Comparison of ENCODE assay signal across 15 cellular contexts in the genomic region with DNA sequence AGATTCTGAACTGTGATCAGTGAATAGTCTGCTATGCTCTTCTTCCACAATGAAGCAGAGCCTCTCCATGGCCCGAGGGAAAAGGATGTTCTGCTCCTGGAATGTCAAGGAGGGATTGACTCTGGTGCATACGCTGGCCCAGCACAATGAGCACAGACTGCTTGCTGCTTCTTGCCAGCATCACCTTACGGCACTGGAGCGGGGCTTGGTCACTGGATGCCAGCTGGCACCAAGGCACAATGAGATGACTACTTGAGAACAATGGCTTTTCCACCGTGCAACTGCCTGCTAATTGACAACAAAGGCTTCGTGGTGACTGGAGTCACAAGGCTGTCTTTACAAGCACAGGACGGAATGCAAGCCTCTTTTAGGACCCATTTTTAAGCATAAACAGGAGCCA.
A peak's percentile ranks its signal among the peaks of the same experiment; 100 is the strongest.
DNase-seq lines count a peak whose midpoint lies in the region; ATAC-seq and TF ChIP-seq lines count a peak whose summit lies in the region.
"Had no signal": no experiment of that assay in that cellular context is flagged by ENCODE, and none has a peak within 500 bp of the region (broad histone marks: within the 10 kb centered on the region; RNA-seq: fewer than 3 reads in every experiment).

No MANE protein-coding gene starts in this region.

- ATAC-seq in heart right ventricle = peak in 6 of 8 donors; percentile 28 to 89 (median 72)
- ATAC-seq in activated CD8-positive, alpha-beta T cell treated with anti-CD3 and anti-CD28 coated beads, Interleukin-2, amount 10 ng/mL, durations not matched to agents 7 days and 5 days = no peak
- ATAC-seq: HCT116 had no signal

- intact Hi-C loops in heart right ventricle (cut with DNase I) = no loop called here

- no peaks in the 10 kb centered on the region for H3K36me3 Mint-ChIP-seq in activated CD8-positive, alpha-beta T cell treated with anti-CD3 and anti-CD28 coated beads, Interleukin-2, amount 10 ng/mL, durations not matched to agents 7 days and 5 days (ENCODE audit: low read depth)
- H3K36me3 Mint-ChIP-seq: activated naive CD8-positive, alpha-beta T cell treated with anti-CD3 and anti-CD28 coated beads, Interleukin-2, amount 10 ng/mL, durations not matched to agents 7 days and 5 days had no signal

- no peaks in the 10 kb centered on the region for H3K9me3 ChIP-seq in heart right ventricle
- H3K9me3 ChIP-seq: BLaER1 treated with 17β-estradiol and CSF1 and Interleukin-3, amounts not matched to agents 10 nM and 100 nM had no signal

- no peak overlapping the region for H3K4me3 Mint-ChIP-seq in activated CD8-positive, alpha-beta T cell treated with anti-CD3 and anti-CD28 coated beads, Interleukin-2, amount 10 ng/mL, durations not matched to agents 7 days and 5 days
- H3K4me3 Mint-ChIP-seq: activated naive CD8-positive, alpha-beta T cell treated with anti-CD3 and anti-CD28 coated beads, Interleukin-2, amount 10 ng/mL, durations not matched to agents 7 days and 5 days; activated T-cell treated with anti-CD3 and anti-CD28 coated beads, Interleukin-2, amount 50 U/mL, for 24 hours had no signal

- H3K27me3 Mint-ChIP-seq in activated CD8-positive, alpha-beta T cell treated with anti-CD3 and anti-CD28 coated beads, Interleukin-2, amount 10 ng/mL, durations not matched to agents 7 days and 5 days (ENCODE audit: low read depth) = no peaks in the 10 kb centered on the region
- H3K27me3 Mint-ChIP-seq: activated naive CD8-positive, alpha-beta T cell treated with anti-CD3 and anti-CD28 coated beads, Interleukin-2, amount 10 ng/mL, durations not matched to agents 7 days and 5 days; activated T-cell treated with anti-CD3 and anti-CD28 coated beads, Interleukin-2, amount 50 U/mL, for 24 hours had no signal

- no peaks in the 10 kb centered on the region for H3K36me3 ChIP-seq in heart right ventricle
- H3K36me3 ChIP-seq: BLaER1 treated with 17β-estradiol and CSF1 and Interleukin-3, amounts not matched to agents 10 nM and 100 nM had no signal

- POLR2A ChIA-PET in activated CD8-positive, alpha-beta T cell treated with anti-CD3 and anti-CD28 coated beads, Interleukin-2, amount 10 ng/mL, durations not matched to agents 7 days and 5 days (lab: Charles Lee) = no interaction called here

- WGBS in heart right ventricle, 2 donors = 38 to 50% methylated on average over 7 of the region's 7 CpGs

- H3K27ac Mint-ChIP-seq in activated CD8-positive, alpha-beta T cell treated with anti-CD3 and anti-CD28 coated beads, Interleukin-2, amount 10 ng/mL, durations not matched to agents 7 days and 5 days = no peak overlapping the region
- H3K27ac Mint-ChIP-seq: activated naive CD8-positive, alpha-beta T cell treated with anti-CD3 and anti-CD28 coated beads, Interleukin-2, amount 10 ng/mL, durations not matched to agents 7 days and 5 days; activated T-cell treated with anti-CD3 and anti-CD28 coated beads, Interleukin-2, amount 50 U/mL, for 24 hours had no signal

- no peak for TF ChIP-seq CTCF in heart right ventricle (IDR thresholded peaks at IDR 0.05)

- H3K27ac ChIP-seq in heart right ventricle = no peak overlapping the region
- H3K27ac ChIP-seq in substantia nigra (ENCODE audit: low read depth, low read length, poor library complexity, severe bottlenecking) = peak overlapping the region; percentile 85
- H3K27ac ChIP-seq: BLaER1 treated with 17β-estradiol and CSF1 and Interleukin-3, amounts not matched to agents 10 nM and 100 nM; skin epidermis had no signal

- no peaks in the 10 kb centered on the region for H3K9me3 Mint-ChIP-seq in activated CD8-positive, alpha-beta T cell treated with anti-CD3 and anti-CD28 coated beads, Interleukin-2, amount 10 ng/mL, durations not matched to agents 7 days and 5 days (ENCODE audit: insufficient read depth)
- H3K9me3 Mint-ChIP-seq: activated naive CD8-positive, alpha-beta T cell treated with anti-CD3 and anti-CD28 coated beads, Interleukin-2, amount 10 ng/mL, durations not matched to agents 7 days and 5 days; activated T-cell treated with anti-CD3 and anti-CD28 coated beads, Interleukin-2, amount 50 U/mL, for 24 hours had no signal

- H3K4me3 ChIP-seq in heart right ventricle = no peak overlapping the region
- H3K4me3 ChIP-seq: BLaER1 treated with 17β-estradiol and CSF1 and Interleukin-3, amounts not matched to agents 10 nM and 100 nM; skin epidermis had no signal

- no peaks in the 10 kb centered on the region for H3K27me3 ChIP-seq in heart right ventricle

- peak; percentile 80 for DNase-seq in NCI-H1105 treated with DMSO at 0.1 percent for 48 hours (lab: John Stamatoyannopoulos, UW)
- DNase-seq in NCI-H446 (lab: John Stamatoyannopoulos, UW) = peak; percentile 35 to 71
- peak in 1 of 2 donors; percentile 38 for DNase-seq in heart right ventricle
- peak in 45 of 49 donors; percentile 21 to 91 (median 73) for DNase-seq in substantia nigra (lab: John Stamatoyannopoulos, UW)
- DNase-seq in activated CD8-positive, alpha-beta T cell treated with anti-CD3 and anti-CD28 coated beads, Interleukin-2, amount 10 ng/mL, durations not matched to agents 7 days and 5 days = no peak
- no peak for DNase-seq in epidermal melanocyte (ENCODE audit: insufficient read length, low spot score)
- DNase-seq in NK-92 treated with Interleukin-12 subunit alpha and Interleukin-12 subunit beta, amount 100 ng/mL, for 24 hours (lab: John Stamatoyannopoulos, UW) = no peak
- DNase-seq: activated CD4-positive, alpha-beta T cell treated with anti-CD3 and anti-CD28 coated beads for 4 hours; activated naive CD8-positive, alpha-beta T cell treated with anti-CD3 and anti-CD28 coated beads, Interleukin-2, amount 10 ng/mL, durations not matched to agents 7 days and 5 days; activated T-cell treated with anti-CD3 and anti-CD28 coated beads, Interleukin-2, amount 50 U/mL, for 24 hours; EL; stimulated activated naive CD4-positive, alpha-beta T cell treated with Interleukin-2 at 50 U/mL for 16 hours had no signal

- peaks cover 0 to 5% (median 0%) of the 10 kb centered on the region in 9 donors for H3K4me1 ChIP-seq in heart right ventricle
- H3K4me1 ChIP-seq: BLaER1 treated with 17β-estradiol and CSF1 and Interleukin-3, amounts not matched to agents 10 nM and 100 nM had no signal

- H3K4me1 Mint-ChIP-seq in activated CD8-positive, alpha-beta T cell treated with anti-CD3 and anti-CD28 coated beads, Interleukin-2, amount 10 ng/mL, durations not matched to agents 7 days and 5 days (ENCODE audit: low read depth) = no peaks in the 10 kb centered on the region
- H3K4me1 Mint-ChIP-seq: activated naive CD8-positive, alpha-beta T cell treated with anti-CD3 and anti-CD28 coated beads, Interleukin-2, amount 10 ng/mL, durations not matched to agents 7 days and 5 days had no signal

- CTCF ChIA-PET in activated CD8-positive, alpha-beta T cell treated with anti-CD3 and anti-CD28 coated beads, Interleukin-2, amount 10 ng/mL, durations not matched to agents 7 days and 5 days (lab: Charles Lee) = no interaction called here

Comparison
In these comparisons a context has a peak if more than half of its experiments do, and no peak if none do; other contexts are left out.
1. DNase-seq: peak in NCI-H1105 treated with DMSO at 0.1 percent for 48 hours (single experiment), NCI-H446 (2 of 2) and substantia nigra (45 of 49); none in activated CD8-positive, alpha-beta T cell treated with anti-CD3 and anti-CD28 coated beads, Interleukin-2, amount 10 ng/mL, durations not matched to agents 7 days and 5 days (single experiment), epidermal melanocyte (single experiment) and NK-92 treated with Interleukin-12 subunit alpha and Interleukin-12 subunit beta, amount 100 ng/mL, for 24 hours (single experiment).